ENCODE assay signal across 1 cellular context in genomic region chr1:43706598-43707190, GRCh38.
TF ChIP-seq lines count a peak whose summit lies in the region.

No MANE protein-coding gene starts in this region.

TF ChIP-seq in K562, 482 proteins besides CTCF, POLR2A, EP300 and RAD21 (continued from another document):
- TF ChIP-seq REST (CRISPR knock-in tag; IDR thresholded peaks at IDR 0.05; ENCODE audit: low read depth) = 0 out of 2 replicates have a peak, but pooled peaks have one; percentile 17
